In the genomic region with DNA sequence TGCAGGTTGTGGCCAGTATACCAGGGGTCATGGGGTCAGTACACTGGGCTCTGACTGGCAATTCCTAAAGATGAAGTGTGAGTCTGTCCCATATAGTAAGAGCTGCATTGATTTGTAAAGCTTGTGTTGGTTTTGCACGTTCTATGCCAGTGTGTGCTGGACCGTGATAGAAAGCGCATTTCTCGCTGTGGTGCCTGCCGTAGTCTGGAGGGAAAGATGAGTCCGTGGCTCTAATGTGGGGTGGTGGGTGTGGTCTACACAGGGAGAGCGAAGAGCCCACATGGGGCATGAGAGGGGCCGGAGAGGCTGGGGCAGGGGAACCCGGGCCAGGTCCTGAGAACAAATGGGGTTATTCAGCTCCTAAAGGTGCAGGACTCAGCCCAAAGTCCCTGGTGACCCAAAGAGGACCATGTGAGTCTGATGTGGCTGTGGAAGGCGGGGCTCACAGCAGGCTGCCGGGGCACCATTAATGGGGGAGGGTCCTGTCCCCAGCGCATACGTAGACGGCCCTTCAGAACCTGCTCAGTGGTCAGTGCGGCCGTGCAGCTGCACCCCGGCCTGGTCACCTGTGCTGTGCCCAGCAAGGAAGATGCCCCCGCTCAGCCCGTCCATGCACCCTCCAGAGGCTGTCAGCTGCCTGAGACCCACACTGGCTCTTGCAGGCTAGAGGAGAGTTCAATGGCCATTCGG, we compare ENCODE assay signal across 17 cellular contexts. TPM values are rescaled to one million over a fixed set of nuclear protein-coding genes. Genes with fewer than 3 reads are reported as not detected.
DNase-seq lines count a peak whose midpoint lies in the region; ATAC-seq and TF ChIP-seq lines count a peak whose summit lies in the region.
"Had no signal": no experiment of that assay in that cellular context is flagged by ENCODE, and none has a peak within 500 bp of the region (broad histone marks: within the 10 kb centered on the region; RNA-seq: fewer than 3 reads in every experiment).

No MANE protein-coding gene starts in this region.

- POLR2A ChIA-PET in activated CD4-positive, alpha-beta T cell treated with anti-CD3 and anti-CD28 coated beads, Interleukin-2, amount 10 ng/mL, durations not matched to agents 7 days and 5 days (lab: Charles Lee), result no interaction called here

- H3K4me3 ChIP-seq in WERI-Rb-1 (ENCODE audit: low read depth, low read length) (no peak overlapping the region), right cardiac atrium (ENCODE audit: low read length) (no peak overlapping the region), spleen (no peak overlapping the region)
- H3K4me3 ChIP-seq: A549, BLaER1, skin epidermis had no signal

- in situ Hi-C loops in KBM-7 (cut with MboI; ENCODE audit: low pct_unique_long_range_greater_than_20kb, low sequenced_read_pairs), result no loop called here

- intact Hi-C loops in right cardiac atrium (cut with DNase I), result no loop called here
- intact Hi-C loops in spleen (cut with DNase I; ENCODE audit: low total_unique reads), result no loop called here

- H3K4me1 ChIP-seq in right cardiac atrium (ENCODE audit: control insufficient read depth, insufficient read depth, low read length), result no peaks in the 10 kb centered on the region
- peaks cover 2 to 13% (median 10%) of the 10 kb centered on the region in 6 donors for H3K4me1 ChIP-seq in spleen

- no peaks in the 10 kb centered on the region for H3K27me3 Mint-ChIP-seq in activated CD4-positive, alpha-beta T cell treated with anti-CD3 and anti-CD28 coated beads, Interleukin-2, amount 10 ng/mL, durations not matched to agents 7 days and 5 days

- TF ChIP-seq POLR2A in spleen (IDR thresholded peaks at IDR 0.05), result no peak

- ATAC-seq in right cardiac atrium (peak in 1 of 2 donors; percentile 3), GM21786 (IDR thresholded peaks at IDR 0.05; ENCODE audit: unreplicated experiment) (no peak)
- ATAC-seq: A549 had no signal

- H3K36me3 Mint-ChIP-seq in activated CD4-positive, alpha-beta T cell treated with anti-CD3 and anti-CD28 coated beads, Interleukin-2, amount 10 ng/mL, durations not matched to agents 7 days and 5 days (ENCODE audit: low read depth), result no peaks in the 10 kb centered on the region

- H3K36me3 ChIP-seq in WERI-Rb-1 (no peaks in the 10 kb centered on the region), spleen (no peaks in the 10 kb centered on the region)
- H3K36me3 ChIP-seq: BLaER1 had no signal

- H3K9me3 Mint-ChIP-seq in activated CD4-positive, alpha-beta T cell treated with anti-CD3 and anti-CD28 coated beads, Interleukin-2, amount 10 ng/mL, durations not matched to agents 7 days and 5 days, result no peaks in the 10 kb centered on the region

- H3K4me1 Mint-ChIP-seq in activated CD4-positive, alpha-beta T cell treated with anti-CD3 and anti-CD28 coated beads, Interleukin-2, amount 10 ng/mL, durations not matched to agents 7 days and 5 days, result peaks cover 9% of the 10 kb centered on the region

- peak; percentile 6 for DNase-seq in activated CD4-positive, alpha-beta T cell treated with anti-CD3 and anti-CD28 coated beads, Interleukin-2, amount 10 ng/mL, durations not matched to agents 7 days and 5 days
- DNase-seq in activated CD4-positive, alpha-beta T cell treated with anti-CD3 and anti-CD28 coated beads, Interleukin-2, amount 50 U/mL, for 1 hour, result no peak
- DNase-seq in WERI-Rb-1 (peak; percentile 7), right cardiac atrium (peak in 2 of 3 donors; percentile 24 to 42), spleen (peak; percentile 73), NCI-H2227 treated with DMSO at 0.1 percent for 48 hours (lab: John Stamatoyannopoulos, UW) (no peak), KBM-7 (no peak)
- DNase-seq: KG1; NCI-H2029; NCI-H446 treated with DMSO at 0.1 percent for 48 hours; occipital lobe; stimulated activated CD4-positive, alpha-beta T cell treated with anti-CD3 and anti-CD28 coated beads, Interleukin-4, amount 100 ng/mL, for 1 hour had no signal

- TF ChIP-seq CTCF in WERI-Rb-1 (IDR thresholded peaks at IDR 0.05; ENCODE audit: low read depth, low read length), result no peak
- no peak for TF ChIP-seq CTCF in spleen (IDR thresholded peaks at IDR 0.05 in 8 of 11, conservative IDR thresholded peaks at IDR 0.05 in 3 of 11)

- no peak overlapping the region for H3K4me3 Mint-ChIP-seq in activated CD4-positive, alpha-beta T cell treated with anti-CD3 and anti-CD28 coated beads, Interleukin-2, amount 10 ng/mL, durations not matched to agents 7 days and 5 days

- H3K9me3 ChIP-seq in WERI-Rb-1 (ENCODE audit: severe bottlenecking) (peaks cover 2% of the 10 kb centered on the region), right cardiac atrium (ENCODE audit: control insufficient read depth, low read length) (no peaks in the 10 kb centered on the region), spleen (no peaks in the 10 kb centered on the region)
- H3K9me3 ChIP-seq: A549, BLaER1 had no signal

- no peaks in the 10 kb centered on the region for H3K27me3 ChIP-seq in WERI-Rb-1 (ENCODE audit: insufficient read depth, low read depth, severe bottlenecking)
- no peaks in the 10 kb centered on the region for H3K27me3 ChIP-seq in right cardiac atrium (ENCODE audit: control insufficient read depth, insufficient read depth)
- no peaks in the 10 kb centered on the region for H3K27me3 ChIP-seq in spleen (replicated peaks in 1 of 7)
- H3K27me3 ChIP-seq: BLaER1 had no signal

- CTCF ChIA-PET in activated CD4-positive, alpha-beta T cell treated with anti-CD3 and anti-CD28 coated beads, Interleukin-2, amount 10 ng/mL, durations not matched to agents 7 days and 5 days (lab: Charles Lee), result interaction anchor here (0.6 kb wide), 1 partner anchor 295 kb away, joined by 3 read pairs; no protein-coding TSS in a partner anchor

- no peak overlapping the region for H3K27ac ChIP-seq in WERI-Rb-1
- no peak overlapping the region for H3K27ac ChIP-seq in right cardiac atrium (ENCODE audit: low read length)
- no peak overlapping the region for H3K27ac ChIP-seq in spleen
- H3K27ac ChIP-seq: A549, BLaER1, epithelial cell of prostate, skin epidermis had no signal

- no peak overlapping the region for H3K27ac Mint-ChIP-seq in activated CD4-positive, alpha-beta T cell treated with anti-CD3 and anti-CD28 coated beads, Interleukin-2, amount 10 ng/mL, durations not matched to agents 7 days and 5 days

- WGBS in right cardiac atrium, result 91% methylated on average over 20 of the region's 20 CpGs
- whole genome bisulfite sequencing in spleen, 5 donors, result 86 to 94% (median 92%) methylated on average over 19 to 20 of the region's 20 CpGs

RNA-seq across cellular contexts. Expression of gene METRNL, which starts 20.8 kb away (rescaled TPM):
- total RNA-seq in activated CD4-positive, alpha-beta T cell treated with anti-CD3 and anti-CD28 coated beads, Interleukin-2, amount 10 ng/mL, durations not matched to agents 7 days and 5 days, result 1 to 10 TPM; 2.1 to 2.2 TPM
- total RNA-seq in right cardiac atrium, result 10 to 100 TPM; 57.3 to 77.1 (median 70.9) TPM
- 67.9 TPM for polyA plus RNA-seq in right cardiac atrium
- total RNA-seq in spleen, result 10 to 100 TPM; 14.7 to 51.2 (median 38.5) TPM
- polyA plus RNA-seq in spleen, result 10 to 100 TPM; 15.3 to 26.5 (median 21.8) TPM

Comparison
In these comparisons a context has a peak if more than half of its experiments do, and no peak if none do; other contexts are left out.
1. DNase-seq: peak in activated CD4-positive, alpha-beta T cell treated with anti-CD3 and anti-CD28 coated beads, Interleukin-2, amount 10 ng/mL, durations not matched to agents 7 days and 5 days (single experiment), WERI-Rb-1 (single experiment), right cardiac atrium (2 of 3) and spleen (single experiment); none in activated CD4-positive, alpha-beta T cell treated with anti-CD3 and anti-CD28 coated beads, Interleukin-2, amount 50 U/mL, for 1 hour (single experiment), NCI-H2227 treated with DMSO at 0.1 percent for 48 hours (single experiment) and KBM-7 (single experiment).
2. RNA of gene METRNL, which starts 20.8 kb away (total RNA-seq): 57.3 to 77.1 TPM in right cardiac atrium and 14.7 to 51.2 TPM in spleen; 2.1 to 2.2 TPM in activated CD4-positive, alpha-beta T cell treated with anti-CD3 and anti-CD28 coated beads, Interleukin-2, amount 10 ng/mL, durations not matched to agents 7 days and 5 days; every median in the first group is over 4 times any median in the second.